Comparison of ENCODE assay signal across 18 cellular contexts in genomic region chr5:145948047-145948446, GRCh38.
"Had no signal": no experiment of that assay in that cellular context is flagged by ENCODE, and none has a peak within 500 bp of the region (broad histone marks: within the 10 kb centered on the region; RNA-seq: fewer than 3 reads in every experiment).

No MANE protein-coding gene starts in this region.

- H3K9me3 ChIP-seq: heart left ventricle, left lung, lower lobe of right lung, ovary, right lobe of liver, spleen, testis, tibial nerve had no signal

- H3K4me2 ChIP-seq: neural progenitor cell had no signal

- DNase-seq: effector memory CD4-positive, alpha-beta T cell; foreskin melanocyte; heart left ventricle; hypothalamus; left lung; lower lobe of right lung; midbrain; nucleus accumbens; ovary; spleen; stimulated activated CD4-positive, alpha-beta T cell treated with anti-CD3 and anti-CD28 coated beads, Interleukin-15, amount 100 ng/mL, for 24 hours; stimulated activated CD4-positive, alpha-beta T cell treated with anti-CD3 and anti-CD28 coated beads, Interleukin-1b, Interleukin-23, amount 100 ng/mL, for 48 hours; stimulated activated CD4-positive, alpha-beta T cell treated with anti-CD3 and anti-CD28 coated beads, Interleukin-4, amount 100 ng/mL, for 24 hours; testis had no signal

- H3K27me3 ChIP-seq: heart left ventricle, neural progenitor cell, ovary, right lobe of liver, testis, tibial nerve had no signal

- H3K4me3 ChIP-seq: heart left ventricle, left lung, lower lobe of right lung, neural progenitor cell, ovary, right lobe of liver, spleen, testis, tibial nerve had no signal

- ATAC-seq: heart left ventricle; left lung; lower lobe of right lung; right lobe of liver; stimulated activated memory B cell treated with anti-CD40 and anti-IgM and Interleukin-4, amounts not matched to agents 10 μg/mL and 1 μg/mL and 100 μg/mL, for 72 hours had no signal

- H3K9ac ChIP-seq: neural progenitor cell had no signal

- H3K27ac ChIP-seq: left lung, lower lobe of right lung, ovary, right lobe of liver, spleen, tibial nerve had no signal

- H3K36me3 ChIP-seq: heart left ventricle, left lung, lower lobe of right lung, neural progenitor cell, ovary, right lobe of liver, spleen, tibial nerve had no signal

- H3K4me1 ChIP-seq: spleen, tibial nerve had no signal
